In genomic region chr7:98133621-98134266, GRCh38 we compare ENCODE assay signal across 8 cellular contexts. TPM values are rescaled to one million over a fixed set of nuclear protein-coding genes. Genes with fewer than 3 reads are reported as not detected.
A peak's percentile ranks its signal among the peaks of the same experiment; 100 is the strongest.
DNase-seq lines count a peak whose midpoint lies in the region; ATAC-seq and TF ChIP-seq lines count a peak whose summit lies in the region.

No MANE protein-coding gene starts in this region.

- intact Hi-C loops in left ventricle myocardium superior (cut with micrococcal nuclease), result no loop called here
- intact Hi-C loops in heart left ventricle (cut with DNase I), result no loop called here
- intact Hi-C loops in CD4-positive, alpha-beta T cell (cut with DNase I, micrococcal nuclease), result loop anchor here in 1 of 2 experiments (1.0 kb wide), 1 partner anchor 27 kb away; the partner anchor contains the start of gene LMTK2
- intact Hi-C loops in sigmoid colon (cut with DNase I), result no loop called here

- H3K79me2 ChIP-seq in GM23338 (replicated peaks; ENCODE audit: insufficient read depth), result peaks cover 77% of the 10 kb centered on the region

- H3K9ac ChIP-seq in HUES6 (ENCODE audit: low read length), result no peak overlapping the region

- H3K27ac Mint-ChIP-seq in endothelial cell (ENCODE audit: unreplicated experiment) (peak overlapping the region; percentile 77), GM23338 (no peak overlapping the region)
- H3K27ac Mint-ChIP-seq in CD4-positive, alpha-beta T cell, result no peak overlapping the region

- H3K4me1 ChIP-seq in heart left ventricle (peaks cover 0 to 80% (median 39%) of the 10 kb centered on the region in 12 donors), HUES6 (ENCODE audit: control insufficient read depth, insufficient read depth, low read length) (peaks cover 36% of the 10 kb centered on the region), GM23338 (ENCODE audit: insufficient read depth) (0 out of 2 replicates have a peak, but pooled peaks cover 5% of the 10 kb centered on the region), sigmoid colon (peaks cover 0 to 40% (median 16%) of the 10 kb centered on the region in 4 donors)

- TF ChIP-seq POLR2A in heart left ventricle (IDR thresholded peaks at IDR 0.05), result no peak
- no peak for TF ChIP-seq POLR2A in sigmoid colon (IDR thresholded peaks at IDR 0.05)

- TF ChIP-seq EP300 in sigmoid colon (IDR thresholded peaks at IDR 0.05), result no peak

- peaks cover 12% of the 10 kb centered on the region for H3K36me3 Mint-ChIP-seq in endothelial cell (ENCODE audit: low read depth, unreplicated experiment)
- peaks cover 5% of the 10 kb centered on the region; the same call in 2 of the 3 replicates for H3K36me3 Mint-ChIP-seq in GM23338 (ENCODE audit: low read depth)
- H3K36me3 Mint-ChIP-seq in CD4-positive, alpha-beta T cell (ENCODE audit: low read depth), result peaks cover 36% of the 10 kb centered on the region

- H2AFZ ChIP-seq in GM23338, result no peak overlapping the region

- WGBS in heart left ventricle, 4 donors, result 65 to 88% (median 79%) methylated on average over 4 of the region's 4 CpGs
- 20 to 31% methylated on average over 4 of the region's 4 CpGs for WGBS in sigmoid colon, 2 donors

- ATAC-seq in left ventricle myocardium superior (peak; percentile 10), heart left ventricle (no peak), GM23338 (no peak)
- no peak for ATAC-seq in CD4-positive, alpha-beta T cell (ENCODE audit: poor library complexity)

- no peaks in the 10 kb centered on the region for H3K9me3 ChIP-seq in heart left ventricle
- no peaks in the 10 kb centered on the region for H3K9me3 ChIP-seq in HUES6 (ENCODE audit: control insufficient read depth, insufficient read depth, low read depth, low read length)
- no peaks in the 10 kb centered on the region for H3K9me3 ChIP-seq in CD4-positive, alpha-beta T cell (ENCODE audit: control insufficient read depth, low read length)
- H3K9me3 ChIP-seq in sigmoid colon, result no peaks in the 10 kb centered on the region

- H3K4me2 ChIP-seq in GM23338, result no peak overlapping the region

- CTCF ChIA-PET in CD4-positive, alpha-beta T cell (lab: Charles Lee), result interaction anchor here (1.1 to 1.6 kb wide), 3 partner anchors 28 to 161 kb away, joined by 3 to 4 read pairs (median 4); no protein-coding TSS in a partner anchor

- H3F3A ChIP-seq in GM23338 (replicated peaks; ENCODE audit: low read depth), result no peaks in the 10 kb centered on the region

- peaks cover 0 to 16% (median 0%) of the 10 kb centered on the region in 9 donors for H3K27me3 ChIP-seq in heart left ventricle
- no peaks in the 10 kb centered on the region for H3K27me3 ChIP-seq in HUES6 (ENCODE audit: control insufficient read depth, insufficient read depth, low read length)
- H3K27me3 ChIP-seq in GM23338 (ENCODE audit: insufficient read depth), result no peaks in the 10 kb centered on the region
- no peaks in the 10 kb centered on the region for H3K27me3 ChIP-seq in CD4-positive, alpha-beta T cell (ENCODE audit: control insufficient read depth, insufficient read depth, low read length)
- no peaks in the 10 kb centered on the region for H3K27me3 ChIP-seq in sigmoid colon

- in situ Hi-C loops in GM13977 (cut with MboI; ENCODE audit: low pct_unique_long_range_greater_than_20kb, low sequenced_read_pairs, unreplicated experiment), result no loop called here

- peak overlapping the region; percentile 60 for H3K4me3 Mint-ChIP-seq in endothelial cell (ENCODE audit: unreplicated experiment)
- no peak overlapping the region for H3K4me3 Mint-ChIP-seq in GM23338
- H3K4me3 Mint-ChIP-seq in CD4-positive, alpha-beta T cell, result no peak overlapping the region

- peaks cover 10% of the 10 kb centered on the region; the same call in 1 of the 2 replicates for H4K20me1 ChIP-seq in GM23338 (replicated peaks; ENCODE audit: insufficient read depth)

- peaks cover 8% of the 10 kb centered on the region for H3K27me3 Mint-ChIP-seq in endothelial cell (ENCODE audit: unreplicated experiment)
- H3K27me3 Mint-ChIP-seq in GM23338 (ENCODE audit: insufficient read depth, low read depth, poor library complexity), result no peaks in the 10 kb centered on the region
- H3K27me3 Mint-ChIP-seq in CD4-positive, alpha-beta T cell, result no peaks in the 10 kb centered on the region

- POLR2A ChIA-PET in CD4-positive, alpha-beta T cell (lab: Charles Lee), result no interaction called here

- H3K36me3 ChIP-seq in heart left ventricle (peaks cover 0 to 17% (median 10%) of the 10 kb centered on the region in 9 donors), HUES6 (ENCODE audit: control insufficient read depth, insufficient read depth, low read length) (peaks cover 20% of the 10 kb centered on the region), GM23338 (ENCODE audit: insufficient read depth) (no peaks in the 10 kb centered on the region), sigmoid colon (peaks cover 0 to 16% (median 1%) of the 10 kb centered on the region in 4 donors)

- H3K9me3 Mint-ChIP-seq in endothelial cell (ENCODE audit: unreplicated experiment), result no peaks in the 10 kb centered on the region
- no peaks in the 10 kb centered on the region for H3K9me3 Mint-ChIP-seq in GM23338
- H3K9me3 Mint-ChIP-seq in CD4-positive, alpha-beta T cell, result no peaks in the 10 kb centered on the region

- no peaks in the 10 kb centered on the region for H3K9me2 ChIP-seq in GM23338 (ENCODE audit: insufficient read depth)

- H3K4me3 ChIP-seq in heart left ventricle, result no peak overlapping the region
- H3K4me3 ChIP-seq in HUES6 (ENCODE audit: low read depth, low read length), result no peak overlapping the region
- H3K4me3 ChIP-seq in GM23338, result no peak overlapping the region
- no peak overlapping the region for H3K4me3 ChIP-seq in sigmoid colon

- TF ChIP-seq CTCF in heart left ventricle (IDR thresholded peaks at IDR 0.05) (no peak), endothelial cell (IDR thresholded peaks at IDR 0.05; ENCODE audit: unreplicated experiment) (no peak), GM13977 (IDR thresholded peaks at IDR 0.05; ENCODE audit: extremely low read depth, insufficient read depth, missing control alignments) (no peak), GM23338 (conservative IDR thresholded peaks at IDR 0.05; ENCODE audit: low read depth in 2 of 2) (no peak), sigmoid colon (IDR thresholded peaks at IDR 0.05) (no peak)
- no peak for TF ChIP-seq CTCF in CD4-positive, alpha-beta T cell (IDR thresholded peaks at IDR 0.05)

- H3K4me1 Mint-ChIP-seq in endothelial cell (ENCODE audit: unreplicated experiment), result peaks cover 66% of the 10 kb centered on the region
- H3K4me1 Mint-ChIP-seq in GM23338, result peaks cover 39% of the 10 kb centered on the region
- H3K4me1 Mint-ChIP-seq in CD4-positive, alpha-beta T cell (ENCODE audit: low read depth), result peaks cover 57% of the 10 kb centered on the region

- H3K27ac ChIP-seq in heart left ventricle (no peak overlapping the region), HUES6 (ENCODE audit: low read depth, low read length) (peak overlapping the region; percentile 3; the same call in 1 of the 2 replicates), GM23338 (ENCODE audit: low read depth) (no peak overlapping the region), sigmoid colon (no peak overlapping the region)
- no peak overlapping the region for H3K27ac ChIP-seq in CD4-positive, alpha-beta T cell (ENCODE audit: low read depth, low read length)

- no peak for DNase-seq in left ventricle myocardium superior
- no peak for DNase-seq in heart left ventricle
- no peak for DNase-seq in endothelial cell (ENCODE audit: low spot score)
- no peak for DNase-seq in GM13977 (ENCODE audit: low spot score)
- DNase-seq in GM23338 (ENCODE audit: low spot score), result no peak
- no peak for DNase-seq in CD4-positive, alpha-beta T cell
- DNase-seq in sigmoid colon, result no peak

TF ChIP-seq in GM23338, 12 proteins besides CTCF, POLR2A, EP300 and RAD21 (continues in another document):
- TF ChIP-seq ZNF331 (CRISPR knock-in tag; IDR thresholded peaks at IDR 0.05; ENCODE audit: low read depth) (no peak), CREB1 (CRISPR knock-in tag; IDR thresholded peaks at IDR 0.05; ENCODE audit: low read depth) (no peak), ZNF114 (CRISPR knock-in tag; IDR thresholded peaks at IDR 0.05) (no peak), JUNB (IDR thresholded peaks at IDR 0.05; ENCODE audit: unreplicated experiment) (no peak), NANOG (IDR thresholded peaks at IDR 0.05; ENCODE audit: borderline replicate concordance) (no peak), REST (IDR thresholded peaks at IDR 0.05; ENCODE audit: unreplicated experiment) (no peak)

RNA-seq across cellular contexts. Expression of gene LMTK2, which starts 27.1 kb away (rescaled TPM):
- 24.7 TPM for total RNA-seq in left ventricle myocardium superior
- 10 to 100 TPM; 18.8 to 58.3 (median 34.5) TPM for total RNA-seq in heart left ventricle
- polyA plus RNA-seq in heart left ventricle, result 10 to 100 TPM in 1 of 2 donors, 1 to 10 TPM in 1; 6.3 to 10.1 TPM
- total RNA-seq in endothelial cell (ENCODE audit: unreplicated experiment), result 32.5 TPM
- 26.8 and 30.8 TPM in 2 replicates for total RNA-seq in GM23338 (2014; rRNA removed; shearing (Covaris generic))
- polyA plus RNA-seq in GM23338 (2016; fragmentation: Nextera tagmentation; extraction: Ambion mirVana), result 6.1 and 6.5 TPM in 2 replicates
- total RNA-seq in CD4-positive, alpha-beta T cell, result 10 to 100 TPM; 30.3 to 31.7 TPM
- total RNA-seq in sigmoid colon, result 10 to 100 TPM; 16.8 to 19.9 (median 18.0) TPM
- polyA plus RNA-seq in sigmoid colon, result 10 to 100 TPM in 1 of 3 donors, 1 to 10 TPM in 2; 3.0 to 17.0 (median 5.3) TPM
